In genomic region chr17:37221865-37222264, GRCh38 we compare ENCODE assay signal across 14 cellular contexts.
"Had no signal": no experiment of that assay in that cellular context is flagged by ENCODE, and none has a peak within 500 bp of the region (broad histone marks: within the 10 kb centered on the region; RNA-seq: fewer than 3 reads in every experiment).

No MANE protein-coding gene starts in this region.

- H3K4me3 Mint-ChIP-seq: activated naive CD4-positive, alpha-beta T cell treated with anti-CD3 and anti-CD28 coated beads, Interleukin-2, amount 50 U/mL, for 24 hours; neural crest cell had no signal

- H3K4me1 Mint-ChIP-seq: activated naive CD4-positive, alpha-beta T cell treated with anti-CD3 and anti-CD28 coated beads, Interleukin-2, amount 50 U/mL, for 24 hours had no signal

- H3K27ac Mint-ChIP-seq: activated naive CD4-positive, alpha-beta T cell treated with anti-CD3 and anti-CD28 coated beads, Interleukin-2, amount 50 U/mL, for 24 hours had no signal

- H3K27me3 ChIP-seq: breast epithelium, gastroesophageal sphincter, pancreas, stomach had no signal

- ATAC-seq: activated CD4-positive, CD25-positive, alpha-beta regulatory T cell treated with anti-CD3 and anti-CD28 coated beads, Interleukin-2, amount 50 U/mL, for 24 hours; gastroesophageal sphincter; pancreas had no signal

- H3K36me3 ChIP-seq: breast epithelium had no signal

- H3K9me3 Mint-ChIP-seq: activated naive CD4-positive, alpha-beta T cell treated with anti-CD3 and anti-CD28 coated beads, Interleukin-2, amount 50 U/mL, for 24 hours; neural crest cell had no signal

- H3K27me3 Mint-ChIP-seq: activated naive CD4-positive, alpha-beta T cell treated with anti-CD3 and anti-CD28 coated beads, Interleukin-2, amount 50 U/mL, for 24 hours had no signal

- DNase-seq: activated effector memory CD4-positive, alpha-beta T cell treated with Interleukin-2 at 50 U/mL for 16 hours; activated T-cell treated with anti-CD3 and anti-CD28 coated beads, Interleukin-2, amount 50 U/mL, for 1 hour; amygdala; kidney; mesendoderm; pancreas; stimulated activated CD4-positive, alpha-beta T cell treated with anti-CD3 and anti-CD28 coated beads, Interleukin-4, amount 100 ng/mL, for 4 hours; stomach had no signal

- H3K4me3 ChIP-seq: breast epithelium, gastroesophageal sphincter, pancreas, stomach, thoracic aorta had no signal
